Comparison of ENCODE assay signal across 8 cellular contexts in the genomic region with DNA sequence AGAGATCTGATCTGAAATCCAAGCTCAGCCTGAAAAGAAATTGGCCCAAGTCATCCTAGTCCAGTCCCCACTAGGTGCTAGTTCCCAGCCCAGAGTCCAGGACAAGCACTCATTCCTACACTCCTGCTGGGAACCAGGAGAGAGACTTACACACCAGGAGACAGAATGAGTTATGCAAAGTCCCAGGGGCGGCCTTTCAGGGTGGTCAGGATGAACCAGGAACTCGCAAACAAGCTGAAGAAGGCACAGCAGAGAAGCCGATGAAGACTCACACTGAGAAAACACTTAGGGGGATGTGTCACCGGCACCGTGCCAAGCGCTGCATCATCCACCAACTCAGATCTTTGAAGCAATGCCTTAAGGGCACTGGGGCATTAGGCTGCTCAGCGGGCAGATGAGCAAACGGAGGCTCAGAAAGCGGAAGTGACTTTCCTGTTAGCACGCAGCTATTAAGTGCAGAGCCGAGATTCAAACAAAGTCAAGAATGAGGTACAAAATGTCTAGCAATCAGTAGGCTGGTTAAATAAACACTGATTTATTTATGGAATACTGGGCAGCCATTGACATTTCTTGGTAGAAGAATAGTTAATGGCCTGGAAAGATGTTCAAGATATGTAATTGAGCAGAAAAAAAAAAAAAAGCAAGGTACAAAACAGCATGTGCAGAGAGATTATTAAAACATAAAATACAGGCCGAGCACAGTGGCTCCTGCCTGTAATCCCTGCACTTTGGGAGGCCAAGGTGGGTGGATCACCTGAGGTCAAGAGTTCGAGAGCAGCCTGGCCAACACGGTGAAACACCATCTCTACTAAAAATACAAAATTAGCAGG.
DNase-seq lines count a peak whose midpoint lies in the region; ATAC-seq and TF ChIP-seq lines count a peak whose summit lies in the region.

No MANE protein-coding gene starts in this region.

- H3K36me3 ChIP-seq in Panc1 (ENCODE audit: control insufficient read depth, insufficient read depth, low read length): no peaks in the 10 kb centered on the region
- no peaks in the 10 kb centered on the region for H3K36me3 ChIP-seq in heart left ventricle
- H3K36me3 ChIP-seq in spleen: no peaks in the 10 kb centered on the region

- H3K4me3 ChIP-seq in Panc1 (ENCODE audit: low read depth in 2 of 2, low read length in 2 of 2): peak overlapping the region in 1 of 2 experiments; percentile 15; a peak in 2 of 4 replicates
- no peak overlapping the region for H3K4me3 ChIP-seq in heart left ventricle
- H3K4me3 ChIP-seq in spleen: peak overlapping the region in 1 of 8 donors; percentile 14

- TF ChIP-seq CTCF in Panc1 (IDR thresholded peaks at IDR 0.05): no peak
- no peak for TF ChIP-seq CTCF in heart left ventricle (IDR thresholded peaks at IDR 0.05)
- TF ChIP-seq CTCF in spleen (IDR thresholded peaks at IDR 0.05 in 8 of 11, conservative IDR thresholded peaks at IDR 0.05 in 3 of 11): no peak

- in situ Hi-C loops in Panc1 (cut with HindIII; ENCODE audit: low pct_unique_long_range_greater_than_20kb, low sequenced_read_pairs): no loop called here

- intact Hi-C loops in Panc1 (cut with micrococcal nuclease; ENCODE audit: unreplicated experiment) (no loop called here), heart left ventricle (cut with DNase I) (no loop called here), spleen (cut with DNase I; ENCODE audit: low total_unique reads) (no loop called here)

- peak overlapping the region; percentile 66 for H3K27ac ChIP-seq in Panc1 (ENCODE audit: low read length)
- peak overlapping the region in 8 of 12 donors; percentile 25 to 81 (median 46) for H3K27ac ChIP-seq in heart left ventricle
- H3K27ac ChIP-seq in spleen: peak overlapping the region in 7 of 8 donors; percentile 37 to 82 (median 75)

- peak; percentile 81 for ATAC-seq in GM18858 (IDR thresholded peaks at IDR 0.05; ENCODE audit: unreplicated experiment)
- ATAC-seq in HG03342 (IDR thresholded peaks at IDR 0.05; ENCODE audit: unreplicated experiment): peak; percentile 60
- ATAC-seq in Panc1: peak; percentile 91
- peak in 3 of 4 donors; percentile 20 to 56 (median 51) for ATAC-seq in heart left ventricle

- WGBS in heart left ventricle, 4 donors: 55 to 63% (median 58%) methylated on average over 14 of the region's 14 CpGs
- WGBS in spleen, 5 donors: 28 to 34% (median 30%) methylated on average over 14 of the region's 14 CpGs

- CTCF ChIA-PET in Panc1 (lab: Charles Lee): interaction anchor here (1.5 kb wide), 1 partner anchor 29 kb away, joined by 12 read pairs; no protein-coding TSS in a partner anchor

- peaks cover 15% of the 10 kb centered on the region for H3K4me1 ChIP-seq in Panc1 (ENCODE audit: control insufficient read depth, insufficient read depth, low read length)
- peaks cover 0 to 33% (median 15%) of the 10 kb centered on the region in 12 donors for H3K4me1 ChIP-seq in heart left ventricle
- peaks cover 5 to 35% (median 28%) of the 10 kb centered on the region in 6 donors for H3K4me1 ChIP-seq in spleen

- DNase-seq in A172 (ENCODE audit: low spot score) (peak; percentile 93), Panc1 (ENCODE audit: low read depth, low spot score) (peak; percentile 91), heart left ventricle (peak in 3 of 5 donors; percentile 51 to 73 (median 60)), spleen (peak; percentile 91), NCI-H1694 treated with DMSO at 0.1 percent for 48 hours (lab: John Stamatoyannopoulos, UW) (no peak)
- DNase-seq in activated effector memory CD4-positive, alpha-beta T cell treated with anti-CD3 and anti-CD28 coated beads, Interleukin-2, amount 50 U/mL, for 16 hours: peak; percentile 91

- H3K27me3 ChIP-seq in Panc1 (ENCODE audit: control insufficient read depth, insufficient read depth, low read length) (no peaks in the 10 kb centered on the region), heart left ventricle (no peaks in the 10 kb centered on the region), spleen (replicated peaks in 1 of 7) (no peaks in the 10 kb centered on the region)

- no TSS peak for BruUV-seq in Panc1 (replicated peaks; lab: Mats Ljungman, UMichigan)

- TF ChIP-seq POLR2A in heart left ventricle (IDR thresholded peaks at IDR 0.05) (no peak), spleen (IDR thresholded peaks at IDR 0.05) (no peak)

- POLR2A ChIA-PET in Panc1 (lab: Charles Lee): interaction anchor here (0.6 kb wide), 1 partner anchor 29 kb away, joined by 4 read pairs; no protein-coding TSS in a partner anchor

- H3K9me3 ChIP-seq in Panc1 (ENCODE audit: control insufficient read depth, insufficient read depth, low read depth, low read length): no peaks in the 10 kb centered on the region
- peaks cover 0 to 5% (median 0%) of the 10 kb centered on the region in 12 donors for H3K9me3 ChIP-seq in heart left ventricle
- peaks cover 0 to 4% (median 0%) of the 10 kb centered on the region in 8 donors for H3K9me3 ChIP-seq in spleen
